In genomic region chr11:34063061-34063795, GRCh38 we compare ENCODE assay signal across 15 cellular contexts. TPM values are rescaled to one million over a fixed set of nuclear protein-coding genes. Genes with fewer than 3 reads are reported as not detected.
A peak's percentile ranks its signal among the peaks of the same experiment; 100 is the strongest.
DNase-seq lines count a peak whose midpoint lies in the region; ATAC-seq and TF ChIP-seq lines count a peak whose summit lies in the region.
"Had no signal": no experiment of that assay in that cellular context is flagged by ENCODE, and none has a peak within 500 bp of the region (broad histone marks: within the 10 kb centered on the region; RNA-seq: fewer than 3 reads in every experiment).

No MANE protein-coding gene starts in this region.

- intact Hi-C loops in left cardiac atrium (cut with DNase I), result no loop called here

- DNase-seq in cardiac muscle cell (ENCODE audit: low read depth in 1 of 2, low spot score in 1 of 2) (peak in 1 of 2 donors; percentile 38), left cardiac atrium (no peak), SK-N-DZ (ENCODE audit: low spot score) (peak; percentile 90), fibroblast of peridontal ligament (ENCODE audit: extremely low read depth) (peak; percentile 32), NCI-H146 (lab: John Stamatoyannopoulos, UW) (no peak), OCI-M1 (lab: John Stamatoyannopoulos, UW) (no peak), HCEC 1CT (no peak)
- DNase-seq in stimulated activated naive CD8-positive, alpha-beta T cell treated with anti-CD3 and anti-CD28 coated beads, Interleukin-15, amount 100 ng/mL, for 72 hours, result no peak
- DNase-seq: activated CD4-positive, alpha-beta T cell treated with anti-CD3 and anti-CD28 coated beads for 1 hour; activated T-cell treated with anti-CD3 and anti-CD28 coated beads, Interleukin-2, amount 50 U/mL, for 4 hours; heart right ventricle; NCI-H2081; NCI-H748 treated with DMSO at 0.1 percent for 48 hours; transverse colon had no signal

- H3K27me3 Mint-ChIP-seq in stimulated activated naive CD8-positive, alpha-beta T cell treated with anti-CD3 and anti-CD28 coated beads, Interleukin-15, amount 100 ng/mL, for 72 hours, result no peaks in the 10 kb centered on the region

- H3K4me1 Mint-ChIP-seq in stimulated activated naive CD8-positive, alpha-beta T cell treated with anti-CD3 and anti-CD28 coated beads, Interleukin-15, amount 100 ng/mL, for 72 hours, result peaks cover 72% of the 10 kb centered on the region

- H3K9me3 ChIP-seq in cardiac muscle cell (ENCODE audit: low read depth), result no peaks in the 10 kb centered on the region
- H3K9me3 ChIP-seq: heart right ventricle, transverse colon had no signal

- peak overlapping the region; percentile 36 to 38 for H3K27ac Mint-ChIP-seq in stimulated activated naive CD8-positive, alpha-beta T cell treated with anti-CD3 and anti-CD28 coated beads, Interleukin-15, amount 100 ng/mL, for 72 hours

- no peak for ATAC-seq in left cardiac atrium
- ATAC-seq in stimulated activated naive CD8-positive, alpha-beta T cell treated with anti-CD3 and anti-CD28 coated beads, Interleukin-15, amount 100 ng/mL, for 72 hours, result no peak
- ATAC-seq: activated T-cell treated with anti-CD3 and anti-CD28 coated beads, Interleukin-2, amount 50 U/mL, for 4 hours; heart right ventricle had no signal

- no peaks in the 10 kb centered on the region for H3K27me3 ChIP-seq in cardiac muscle cell
- H3K27me3 ChIP-seq: heart right ventricle, transverse colon had no signal

- peaks cover 4% of the 10 kb centered on the region for H3K36me3 ChIP-seq in cardiac muscle cell

- no peak overlapping the region for H3K4me3 Mint-ChIP-seq in stimulated activated naive CD8-positive, alpha-beta T cell treated with anti-CD3 and anti-CD28 coated beads, Interleukin-15, amount 100 ng/mL, for 72 hours
- H3K4me3 Mint-ChIP-seq: activated T-cell treated with anti-CD3 and anti-CD28 coated beads, Interleukin-2, amount 50 U/mL, for 4 hours had no signal

- no peak overlapping the region for H3K4me3 ChIP-seq in cardiac muscle cell
- H3K4me3 ChIP-seq: coronary artery, heart right ventricle, transverse colon had no signal

- H3K4me1 ChIP-seq in cardiac muscle cell (ENCODE audit: low read depth), result peaks cover 19% of the 10 kb centered on the region

- TF ChIP-seq CTCF in cardiac muscle cell (IDR thresholded peaks at IDR 0.05; ENCODE audit: low read depth, low read length), result no peak

- no peaks in the 10 kb centered on the region for H3K9me3 Mint-ChIP-seq in stimulated activated naive CD8-positive, alpha-beta T cell treated with anti-CD3 and anti-CD28 coated beads, Interleukin-15, amount 100 ng/mL, for 72 hours
- H3K9me3 Mint-ChIP-seq: activated T-cell treated with anti-CD3 and anti-CD28 coated beads, Interleukin-2, amount 50 U/mL, for 4 hours had no signal

- peak overlapping the region; percentile 77 for H3K27ac ChIP-seq in cardiac muscle cell
- H3K27ac ChIP-seq: coronary artery, heart right ventricle, transverse colon had no signal

RNA-seq across cellular contexts. Expression of gene CAPRIN1, which starts 11.7 kb away (rescaled TPM):
- 249 and 286 TPM in 2 replicates for total RNA-seq in cardiac muscle cell
- 120 and 163 TPM in 2 replicates for polyA plus RNA-seq in cardiac muscle cell
- total RNA-seq in left cardiac atrium, result 100 to 1,000 TPM; 102 to 106 TPM
- polyA plus RNA-seq in SK-N-DZ (2014; cell fraction: cytosol; rRNA removed), result 153 and 161 TPM in 2 replicates
- 102 and 145 TPM in 2 replicates for polyA plus RNA-seq in SK-N-DZ (2014; cell fraction: nucleus; rRNA removed)

RNA-seq across cellular contexts. Expression of gene NAT10, which starts 42.2 kb away (rescaled TPM):
- total RNA-seq in cardiac muscle cell (19.2 and 23.6 TPM in 2 replicates), left cardiac atrium (10 to 100 TPM; 20.1 to 29.0 TPM)
- 19.4 and 28.0 TPM in 2 replicates for polyA plus RNA-seq in cardiac muscle cell
- polyA plus RNA-seq in SK-N-DZ (2014; cell fraction: cytosol; rRNA removed), result 30.3 and 33.1 TPM in 2 replicates
- polyA plus RNA-seq in SK-N-DZ (2014; cell fraction: nucleus; rRNA removed), result 34.8 and 46.8 TPM in 2 replicates

Comparison
In these comparisons a context has a peak if more than half of its experiments do, and no peak if none do; other contexts are left out.
1. DNase-seq: peak in SK-N-DZ (single experiment) and fibroblast of peridontal ligament (single experiment); none in left cardiac atrium (single experiment), stimulated activated naive CD8-positive, alpha-beta T cell treated with anti-CD3 and anti-CD28 coated beads, Interleukin-15, amount 100 ng/mL, for 72 hours (0 of 2), NCI-H146 (single experiment), OCI-M1 (single experiment) and HCEC 1CT (single experiment).